In genomic region chr14:32648434-32648833, GRCh38 we compare ENCODE assay signal across 15 cellular contexts.
A peak's percentile ranks its signal among the peaks of the same experiment; 100 is the strongest.
DNase-seq lines count a peak whose midpoint lies in the region; TF ChIP-seq lines count a peak whose summit lies in the region.
"Had no signal": no experiment of that assay in that cellular context is flagged by ENCODE, and none has a peak within 500 bp of the region (broad histone marks: within the 10 kb centered on the region; RNA-seq: fewer than 3 reads in every experiment).

No MANE protein-coding gene starts in this region.

- no peak for TF ChIP-seq CTCF in RWPE1 (conservative IDR thresholded peaks at IDR 0.05; ENCODE audit: low read depth)
- no peak for TF ChIP-seq CTCF in fibroblast of the aortic adventitia (IDR thresholded peaks at IDR 0.05; ENCODE audit: insufficient read depth, low read length)

- H3K4me3 ChIP-seq in fibroblast of the aortic adventitia (ENCODE audit: low read depth, low read length) (no peak overlapping the region), skeletal muscle satellite cell (ENCODE audit: low read length) (no peak overlapping the region), MG63 (no peak overlapping the region)
- H3K4me3 ChIP-seq: stomach had no signal

- H3K9me3 ChIP-seq in skeletal muscle satellite cell (replicated peaks; ENCODE audit: low read length) = no peaks in the 10 kb centered on the region
- no peaks in the 10 kb centered on the region for H3K9me3 ChIP-seq in MG63
- H3K9me3 ChIP-seq: stomach had no signal

- POLR2A ChIA-PET in RWPE1 (lab: Yijun Ruan, JAX; ENCODE audit: low non-redundant PET) = no interaction called here

- H3K27me3 ChIP-seq in skeletal muscle satellite cell (ENCODE audit: control insufficient read depth, insufficient read depth, low read length) (no peaks in the 10 kb centered on the region), MG63 (no peaks in the 10 kb centered on the region)
- H3K27me3 ChIP-seq: stomach had no signal

- CTCF ChIA-PET in RWPE1 (lab: Yijun Ruan, JAX) = no interaction called here

- H3K4me1 ChIP-seq in skeletal muscle satellite cell (ENCODE audit: control insufficient read depth, insufficient read depth, low read length) = peaks cover 6% of the 10 kb centered on the region

- H3K9ac ChIP-seq in skeletal muscle satellite cell (ENCODE audit: low read depth, low read length) = no peak overlapping the region

- peak overlapping the region; percentile 25 for H3K4me2 ChIP-seq in skeletal muscle satellite cell (ENCODE audit: low read length)

- DNase-seq in NCI-H1694 treated with DMSO at 0.1 percent for 48 hours (lab: John Stamatoyannopoulos, UW) (peak; percentile 31), NCI-H1694 (lab: John Stamatoyannopoulos, UW) (no peak), RWPE1 (ENCODE audit: low spot score) (peak; percentile 1), fibroblast of the aortic adventitia (ENCODE audit: low read depth) (peak; percentile 52), HT-29 (ENCODE audit: low spot score) (no peak), MG63 (no peak), NCI-H748 treated with DMSO at 0.1 percent for 48 hours (lab: John Stamatoyannopoulos, UW) (no peak)
- DNase-seq: activated naive CD4-positive, alpha-beta T cell treated with Interleukin-2 at 50 U/mL for 16 hours; central memory CD4-positive, alpha-beta T cell; DMS 273 treated with DMSO at 0.1 percent for 48 hours; hypothalamus; left ventricle myocardium superior; naive thymus-derived CD8-positive, alpha-beta T cell; stomach had no signal

- H3K36me3 ChIP-seq in skeletal muscle satellite cell (ENCODE audit: insufficient read depth, low read length) (no peaks in the 10 kb centered on the region), MG63 (no peaks in the 10 kb centered on the region)
- H3K36me3 ChIP-seq: stomach had no signal

- no peak overlapping the region for H3K27ac ChIP-seq in RWPE1
- H3K27ac ChIP-seq: stomach had no signal

Comparison
In these comparisons a context has a peak if more than half of its experiments do, and no peak if none do; other contexts are left out.
1. DNase-seq: peak in NCI-H1694 treated with DMSO at 0.1 percent for 48 hours (single experiment), RWPE1 (single experiment) and fibroblast of the aortic adventitia (single experiment); none in NCI-H1694 (single experiment), HT-29 (single experiment), MG63 (single experiment) and NCI-H748 treated with DMSO at 0.1 percent for 48 hours (single experiment).